ENCODE assay signal across 20 cellular contexts in the genomic region with DNA sequence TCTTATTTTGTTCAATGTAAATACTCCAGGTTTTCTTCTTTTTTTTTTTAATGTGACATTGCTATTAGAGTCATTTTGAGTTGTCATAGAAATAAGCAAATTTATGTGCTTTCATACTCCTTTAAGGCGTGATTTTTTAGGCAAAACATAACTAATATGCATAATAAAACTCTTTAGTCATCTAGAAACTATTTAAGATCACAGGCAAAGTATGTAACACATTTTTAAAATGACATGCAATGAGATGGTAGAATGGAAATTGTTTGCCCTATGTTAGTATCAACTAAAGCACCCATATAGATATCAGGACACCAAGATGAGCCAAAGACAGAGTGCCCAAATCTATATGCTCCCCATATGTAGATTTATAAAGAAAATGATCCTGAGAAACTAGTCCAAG. TPM values are rescaled to one million over a fixed set of nuclear protein-coding genes. Genes with fewer than 3 reads are reported as not detected.
DNase-seq lines count a peak whose midpoint lies in the region; ATAC-seq, FAIRE-seq and TF ChIP-seq lines count a peak whose summit lies in the region.
"Had no signal": no experiment of that assay in that cellular context is flagged by ENCODE, and none has a peak within 500 bp of the region (broad histone marks: within the 10 kb centered on the region; RNA-seq: fewer than 3 reads in every experiment).

No MANE protein-coding gene starts in this region.

- H3K9me2 ChIP-seq in SK-N-SH, result no peaks in the 10 kb centered on the region

- H3K9ac ChIP-seq in SK-N-SH (no peak overlapping the region; the same call in 1 of the 2 replicates), astrocyte (ENCODE audit: low read length) (no peak overlapping the region), skeletal muscle satellite cell (ENCODE audit: low read depth, low read length) (peak overlapping the region; percentile 49)
- H3K9ac ChIP-seq: BLaER1 had no signal

- peak overlapping the region; percentile 95 to 100 for H3K27ac ChIP-seq in SK-N-SH (ENCODE audit: low read depth in 2 of 2, low read length in 1 of 2)
- H3K27ac ChIP-seq in astrocyte (ENCODE audit: low read depth, low read length), result no peak overlapping the region
- H3K27ac ChIP-seq: 22Rv1, BLaER1, HL-60 had no signal

- intact Hi-C loops in MCF 10A (cut with micrococcal nuclease), result no loop called here

- H3K27me3 ChIP-seq in SK-N-SH (ENCODE audit: insufficient read depth) (no peaks in the 10 kb centered on the region), astrocyte (ENCODE audit: insufficient read depth, low read length) (no peaks in the 10 kb centered on the region), skeletal muscle satellite cell (ENCODE audit: control insufficient read depth, insufficient read depth, low read length) (no peaks in the 10 kb centered on the region)
- H3K27me3 ChIP-seq: BLaER1 had no signal

- H3K36me3 Mint-ChIP-seq in HFFc6 (ENCODE audit: low read depth) (peaks cover 6% of the 10 kb centered on the region), astrocyte (ENCODE audit: low read depth, unreplicated experiment) (no peaks in the 10 kb centered on the region), MCF 10A (ENCODE audit: insufficient read depth, unreplicated experiment) (peaks cover 4% of the 10 kb centered on the region)
- H3K36me3 Mint-ChIP-seq: CD8-positive, alpha-beta memory T cell; IgD-negative memory B cell had no signal

- ATAC-seq in SK-N-SH treated with all-trans-retinoic acid at 6 μM for 48 hours, result no peak

- no peaks in the 10 kb centered on the region for H3K79me2 ChIP-seq in SK-N-SH (ENCODE audit: insufficient read depth)
- H3K79me2 ChIP-seq in astrocyte (ENCODE audit: insufficient read depth, low read length), result no peaks in the 10 kb centered on the region

- H3K4me3 ChIP-seq in SK-N-SH (ENCODE audit: low read depth in 2 of 2, low read length in 1 of 2), result no peak overlapping the region
- no peak overlapping the region for H3K4me3 ChIP-seq in astrocyte (ENCODE audit: insufficient read depth, low read depth, low read length)
- H3K4me3 ChIP-seq in skeletal muscle satellite cell (ENCODE audit: low read length), result no peak overlapping the region
- H3K4me3 ChIP-seq: BLaER1, HAP-1 had no signal

- H3K9me3 ChIP-seq in SK-N-SH, result no peaks in the 10 kb centered on the region
- H3K9me3 ChIP-seq in astrocyte (ENCODE audit: insufficient read depth, low read depth, low read length), result no peaks in the 10 kb centered on the region
- no peaks in the 10 kb centered on the region for H3K9me3 ChIP-seq in skeletal muscle satellite cell (replicated peaks; ENCODE audit: low read length)
- H3K9me3 ChIP-seq: BLaER1, Caco-2, HAP-1 had no signal

- no peaks in the 10 kb centered on the region for H4K20me1 ChIP-seq in SK-N-SH (ENCODE audit: insufficient read depth)
- H4K20me1 ChIP-seq in astrocyte (ENCODE audit: insufficient read depth, low read length), result no peaks in the 10 kb centered on the region
- H4K20me1 ChIP-seq: BLaER1 had no signal

- H3K9me3 Mint-ChIP-seq in HFFc6 (no peaks in the 10 kb centered on the region), astrocyte (ENCODE audit: unreplicated experiment) (no peaks in the 10 kb centered on the region), MCF 10A (ENCODE audit: unreplicated experiment) (no peaks in the 10 kb centered on the region)
- H3K9me3 Mint-ChIP-seq: CD8-positive, alpha-beta memory T cell; IgD-negative memory B cell had no signal

- TF ChIP-seq CTCF in SK-N-SH (IDR thresholded peaks at IDR 0.05) (no peak), HFFc6 (IDR thresholded peaks at IDR 0.05) (no peak), astrocyte (IDR thresholded peaks at IDR 0.05; ENCODE audit: insufficient read depth, low read depth, low read length) (no peak), MCF 10A (IDR thresholded peaks at IDR 0.05; ENCODE audit: unreplicated experiment) (no peak)

- H2AFZ ChIP-seq in SK-N-SH (ENCODE audit: low read depth), result peak overlapping the region; percentile 14; the same call in 1 of the 2 replicates
- H2AFZ ChIP-seq in astrocyte (ENCODE audit: low read depth, low read length), result no peak overlapping the region

- WGBS in SK-N-SH (ENCODE audit: low lambda C conversion rate), result 85% methylated on average over 1 of the region's 1 CpG

- peaks cover 52% of the 10 kb centered on the region for H3F3A ChIP-seq in SK-N-SH (replicated peaks; ENCODE audit: insufficient read depth)

- H3K4me2 ChIP-seq in SK-N-SH, result no peak overlapping the region
- no peak overlapping the region for H3K4me2 ChIP-seq in astrocyte (ENCODE audit: low read length)
- no peak overlapping the region for H3K4me2 ChIP-seq in skeletal muscle satellite cell (ENCODE audit: low read length)
- H3K4me2 ChIP-seq: BLaER1 had no signal

- no peaks in the 10 kb centered on the region for H3K27me3 Mint-ChIP-seq in HFFc6 (ENCODE audit: insufficient read depth)
- no peaks in the 10 kb centered on the region for H3K27me3 Mint-ChIP-seq in astrocyte (ENCODE audit: low read depth, unreplicated experiment)
- H3K27me3 Mint-ChIP-seq in MCF 10A (ENCODE audit: insufficient read depth, unreplicated experiment), result no peaks in the 10 kb centered on the region

- TF ChIP-seq EP300 in SK-N-SH (IDR thresholded peaks at IDR 0.05; ENCODE audit: borderline replicate concordance in 1 of 2, low read depth in 1 of 2, low read length in 1 of 2), result no peak

- no peak for TF ChIP-seq RAD21 in SK-N-SH (IDR thresholded peaks at IDR 0.05; ENCODE audit: low read length)

- H3K4me3 Mint-ChIP-seq in HFFc6 (peak overlapping the region; percentile 53), astrocyte (ENCODE audit: unreplicated experiment) (no peak overlapping the region), MCF 10A (ENCODE audit: unreplicated experiment) (no peak overlapping the region)
- H3K4me3 Mint-ChIP-seq: CD8-positive, alpha-beta memory T cell; IgD-negative memory B cell had no signal

- H3K27ac Mint-ChIP-seq in HFFc6, result peak overlapping the region; percentile 88
- no peak overlapping the region for H3K27ac Mint-ChIP-seq in astrocyte (ENCODE audit: unreplicated experiment)
- H3K27ac Mint-ChIP-seq in MCF 10A (ENCODE audit: low read depth, unreplicated experiment), result no peak overlapping the region
- H3K27ac Mint-ChIP-seq: IgD-negative memory B cell had no signal

- H3K4me1 ChIP-seq in SK-N-SH (ENCODE audit: control insufficient read depth in 1 of 2, insufficient read depth in 2 of 2, low read depth in 1 of 2, low read length in 1 of 2) (peaks cover 46 to 76% of the 10 kb centered on the region in 2 experiments), astrocyte (ENCODE audit: insufficient read depth, low read length) (peaks cover 8% of the 10 kb centered on the region), skeletal muscle satellite cell (ENCODE audit: control insufficient read depth, insufficient read depth, low read length) (peaks cover 59% of the 10 kb centered on the region)
- H3K4me1 ChIP-seq: BLaER1, Caco-2, HAP-1 had no signal

- peak; percentile 41 for FAIRE-seq in astrocyte (lab: Jason Lieb, UNC)
- FAIRE-seq: G401.6, GM12891 had no signal

- POLR2A ChIA-PET in SK-N-SH (lab: Yijun Ruan, JAX), result interaction anchor here (2.6 kb wide), 1 partner anchor 43 kb away, joined by 28 read pairs; no protein-coding TSS in a partner anchor
- POLR2A ChIA-PET in MCF 10A (lab: Yijun Ruan, JAX), result no interaction called here

- no TSS peak for BruUV-seq in MCF 10A (replicated peaks; lab: Mats Ljungman, UMichigan)

- H3K36me3 ChIP-seq in SK-N-SH (replicated peaks in 1 of 2; ENCODE audit: control insufficient read depth in 1 of 2, insufficient read depth in 2 of 2, low read length in 1 of 2) (no peaks in the 10 kb centered on the region), astrocyte (ENCODE audit: insufficient read depth, low read length) (no peaks in the 10 kb centered on the region), skeletal muscle satellite cell (ENCODE audit: insufficient read depth, low read length) (no peaks in the 10 kb centered on the region)
- H3K36me3 ChIP-seq: BLaER1, HAP-1 had no signal

- CTCF ChIA-PET in SK-N-SH (lab: Yijun Ruan, JAX) (interaction anchor here (1.4 to 4.2 kb wide), 4 partner anchors 13 to 250 kb away, joined by 3 to 38 read pairs (median 14); no protein-coding TSS in a partner anchor), MCF 10A (lab: Yijun Ruan, JAX) (no interaction called here)

- DNase-seq in SK-N-SH, result no peak
- DNase-seq in HFFc6, result peak; percentile 17
- DNase-seq in astrocyte (ENCODE audit: low read depth), result no peak
- no peak for DNase-seq in dedifferentiated amniotic fluid mesenchymal stem cell (ENCODE audit: extremely low spot score)
- DNase-seq in MCF 10A (ENCODE audit: unreplicated experiment), result no peak
- DNase-seq in RKO (ENCODE audit: low spot score), result no peak
- DNase-seq: AML-193; Caco-2; CD8-positive, alpha-beta memory T cell; DND-41; GOT3 had no signal

- H3K4me1 Mint-ChIP-seq in HFFc6 (ENCODE audit: low read depth) (peaks cover 99% of the 10 kb centered on the region), astrocyte (ENCODE audit: low read depth, unreplicated experiment) (peaks cover 27% of the 10 kb centered on the region), MCF 10A (ENCODE audit: insufficient read depth, unreplicated experiment) (peaks cover 12% of the 10 kb centered on the region)
- H3K4me1 Mint-ChIP-seq: CD8-positive, alpha-beta memory T cell had no signal

TF ChIP-seq in SK-N-SH, 30 proteins besides CTCF, POLR2A, EP300 and RAD21 (continues in another document):
- TF ChIP-seq TEAD4 (IDR thresholded peaks at IDR 0.05; ENCODE audit: borderline replicate concordance, insufficient read depth), result no peak

TF ChIP-seq in SK-N-SH treated with all-trans-retinoic acid at 6 μM for 48 hours, 23 proteins besides CTCF, POLR2A, EP300 and RAD21:
- no peak for TF ChIP-seq ZNF8 (CRISPR knock-in tag; IDR thresholded peaks at IDR 0.05)
TF ChIP-seq in SK-N-SH treated with all-trans-retinoic acid at 6 μM for 48 hours: peak in this region for 0.

RNA-seq across cellular contexts. Expression of a gene that starts 41.5 kb away (rescaled TPM):
- polyA plus RNA-seq in SK-N-SH (2012; rRNA removed), result 15.5 and 22.1 TPM in 2 replicates
- polyA plus RNA-seq in SK-N-SH (2012; cell fraction: cytosol; rRNA removed), result 12.4 and 15.1 TPM in 2 replicates
- polyA plus RNA-seq in SK-N-SH (2012; cell fraction: nucleus; rRNA removed), result 35.3 and 68.0 TPM in 2 replicates
- 10 to 100 TPM; 53.3 to 72.0 (median 57.9) TPM for total RNA-seq in HFFc6 (2021; fragmentation: NEBNext Ultra II Directional; extraction: Animal tissue kit (Norgen Biotek cat#: 25700))
- total RNA-seq in astrocyte, result 4.4 and 8.8 TPM in 2 replicates
- total RNA-seq in skeletal muscle satellite cell (2012; rRNA removed), result 5.9 and 19.3 TPM in 2 replicates
- not detected in 2 replicates for total RNA-seq in MCF 10A (2022)
- total RNA-seq: Caco-2; CD8-positive, alpha-beta memory T cell had no signal
- polyA plus RNA-seq: CD8-positive, alpha-beta memory T cell had no signal
